24 cellular contexts compared by ENCODE assay signal in genomic region chr16:51545951-51546350, GRCh38.
DNase-seq lines count a peak whose midpoint lies in the region; ATAC-seq, FAIRE-seq and TF ChIP-seq lines count a peak whose summit lies in the region.
"Had no signal": no experiment of that assay in that cellular context is flagged by ENCODE, and none has a peak within 500 bp of the region (broad histone marks: within the 10 kb centered on the region; RNA-seq: fewer than 3 reads in every experiment).

No MANE protein-coding gene starts in this region.

- TF ChIP-seq POLR2A in breast epithelium (IDR thresholded peaks at IDR 0.05): no peak
- no peak for TF ChIP-seq POLR2A in body of pancreas (IDR thresholded peaks at IDR 0.05)

- H3K4me1 Mint-ChIP-seq in nephron progenitor cell (peaks cover 89% of the 10 kb centered on the region), glutamatergic neuron (ENCODE audit: low read depth, unreplicated experiment) (peaks cover 21% of the 10 kb centered on the region)

- no peak overlapping the region for H3K4me3 ChIP-seq in breast epithelium
- H3K4me3 ChIP-seq in body of pancreas: no peak overlapping the region
- H3K4me3 ChIP-seq: BLaER1, K562, MG63 had no signal

- H3K9me3 Mint-ChIP-seq in nephron progenitor cell (no peaks in the 10 kb centered on the region), glutamatergic neuron (ENCODE audit: unreplicated experiment) (peaks cover 4% of the 10 kb centered on the region)
- H3K9me3 Mint-ChIP-seq: CD4-positive, alpha-beta T cell had no signal

- WGBS in body of pancreas, 2 donors: 49 to 68% methylated on average over 6 of the region's 6 CpGs

- peak; percentile 92 for FAIRE-seq in TTC549 (lab: Jason Lieb, UNC)
- FAIRE-seq: K562 had no signal

- H3K27ac ChIP-seq in breast epithelium (no peak overlapping the region), body of pancreas (no peak overlapping the region)
- H3K27ac ChIP-seq: 22Rv1, BLaER1 had no signal

- H3K9me3 ChIP-seq in breast epithelium (no peaks in the 10 kb centered on the region), body of pancreas (no peaks in the 10 kb centered on the region)
- H3K9me3 ChIP-seq: BLaER1, MG63 had no signal

- H3K27ac Mint-ChIP-seq in nephron progenitor cell (peak overlapping the region; percentile 96), glutamatergic neuron (ENCODE audit: unreplicated experiment) (no peak overlapping the region)
- H3K27ac Mint-ChIP-seq: CD4-positive, alpha-beta T cell had no signal

- DNase-seq in ELF-1 (ENCODE audit: low read depth, low spot score): peak; percentile 47
- DNase-seq in iPS-NIHi7 (ENCODE audit: extremely low spot score): peak; percentile 28
- DNase-seq in nephron progenitor cell: no peak
- no peak for DNase-seq in breast epithelium (ENCODE audit: low spot score in 2 of 2)
- DNase-seq in NCI-H2081 treated with DMSO at 0.1 percent for 48 hours (lab: John Stamatoyannopoulos, UW): no peak
- no peak for DNase-seq in body of pancreas
- no peak for DNase-seq in glutamatergic neuron
- DNase-seq: ACHN; CD4-positive, alpha-beta T cell; COR-L47; DMS79; HCEC 1CT; MG63; NCI-H1048; NCI-H1417 treated with DMSO at 0.1 percent for 48 hours; NCI-H187; NCI-H2107; NCI-H446 treated with DMSO at 0.1 percent for 48 hours; NCI-H526 treated with DMSO at 0.1 percent for 48 hours had no signal

- intact Hi-C loops in breast epithelium (cut with DNase I; ENCODE audit: low total_unique reads) (no loop called here), body of pancreas (cut with DNase I) (no loop called here)

- no peak for ATAC-seq in body of pancreas
- ATAC-seq: K562, Right ventricle myocardium inferior had no signal

- H3K27me3 ChIP-seq in breast epithelium: peaks cover 0 to 4% of the 10 kb centered on the region in 2 donors
- no peaks in the 10 kb centered on the region for H3K27me3 ChIP-seq in body of pancreas
- H3K27me3 ChIP-seq: BLaER1, MG63 had no signal

- no peak for TF ChIP-seq CTCF in nephron progenitor cell (IDR thresholded peaks at IDR 0.05)
- no peak for TF ChIP-seq CTCF in breast epithelium (IDR thresholded peaks at IDR 0.05)
- no peak for TF ChIP-seq CTCF in body of pancreas (IDR thresholded peaks at IDR 0.05)
- TF ChIP-seq CTCF in glutamatergic neuron (IDR thresholded peaks at IDR 0.05; ENCODE audit: partially characterized antibody, unreplicated experiment): no peak

- no peak overlapping the region for H3K4me3 Mint-ChIP-seq in nephron progenitor cell
- H3K4me3 Mint-ChIP-seq in glutamatergic neuron (ENCODE audit: unreplicated experiment): no peak overlapping the region
- H3K4me3 Mint-ChIP-seq: CD4-positive, alpha-beta T cell had no signal

- no peaks in the 10 kb centered on the region for H3K4me1 ChIP-seq in breast epithelium
- no peaks in the 10 kb centered on the region for H3K4me1 ChIP-seq in body of pancreas

- H3K36me3 Mint-ChIP-seq in nephron progenitor cell (ENCODE audit: low read depth): no peaks in the 10 kb centered on the region
- peaks cover 4% of the 10 kb centered on the region for H3K36me3 Mint-ChIP-seq in glutamatergic neuron (ENCODE audit: unreplicated experiment)

- H3K36me3 ChIP-seq in breast epithelium: no peaks in the 10 kb centered on the region
- H3K36me3 ChIP-seq in body of pancreas (replicated peaks in 1 of 2; ENCODE audit: insufficient read depth in 1 of 2, low read depth in 2 of 2): no peaks in the 10 kb centered on the region
- H3K36me3 ChIP-seq: BLaER1, MG63 had no signal

- H3K27me3 Mint-ChIP-seq in nephron progenitor cell (ENCODE audit: low read depth, poor library complexity) (peaks cover 3% of the 10 kb centered on the region), glutamatergic neuron (ENCODE audit: unreplicated experiment) (peaks cover 2% of the 10 kb centered on the region)
- H3K27me3 Mint-ChIP-seq: CD4-positive, alpha-beta T cell had no signal

Comparison
In these comparisons a context has a peak if more than half of its experiments do, and no peak if none do; other contexts are left out.
1. DNase-seq: peak in ELF-1 (single experiment) and iPS-NIHi7 (single experiment); none in nephron progenitor cell (single experiment), breast epithelium (0 of 2), NCI-H2081 treated with DMSO at 0.1 percent for 48 hours (single experiment), body of pancreas (0 of 4) and glutamatergic neuron (single experiment).